In genomic region chr12:53267309-53268008, GRCh38 we compare ENCODE assay signal across 8 cellular contexts. TPM values are rescaled to one million over a fixed set of nuclear protein-coding genes. Genes with fewer than 3 reads are reported as not detected.
A peak's percentile ranks its signal among the peaks of the same experiment; 100 is the strongest.
DNase-seq lines count a peak whose midpoint lies in the region; ATAC-seq and TF ChIP-seq lines count a peak whose summit lies in the region.

No MANE protein-coding gene starts in this region.

- intact Hi-C loops in naive thymus-derived CD4-positive, alpha-beta T cell (cut with micrococcal nuclease), result loop anchor here (1.0 to 2.0 kb wide), 10 partner anchors 15 to 189 kb away; partner anchors contain the start of genes AAAS (in 2 of the 2), CSAD (in 2 of the 2), PFDN5 (in 2 of the 2) and ZNF740 (in 2 of the 2)
- intact Hi-C loops in vagina (cut with DNase I), result no loop called here

- H3K36me3 ChIP-seq in naive thymus-derived CD4-positive, alpha-beta T cell (ENCODE audit: control insufficient read depth in 2 of 3, insufficient read depth in 3 of 3, low read length in 3 of 3), result no peaks in the 10 kb centered on the region
- no peaks in the 10 kb centered on the region for H3K36me3 ChIP-seq in vagina

- peak; percentile 51 for ATAC-seq in naive thymus-derived CD4-positive, alpha-beta T cell

- no peak for TF ChIP-seq CTCF in chondrocyte (IDR thresholded peaks at IDR 0.05)
- TF ChIP-seq CTCF in vagina (IDR thresholded peaks at IDR 0.05), result no peak
- TF ChIP-seq CTCF in GM10248 (IDR thresholded peaks at IDR 0.05; ENCODE audit: control extremely low read depth, extremely low read depth, low read depth, missing control alignments), result no peak

- H3K4me1 ChIP-seq in naive thymus-derived CD4-positive, alpha-beta T cell (ENCODE audit: control insufficient read depth in 2 of 2, insufficient read depth in 2 of 2, low read length in 2 of 2), result peaks cover 9 to 11% of the 10 kb centered on the region in 2 donors
- peaks cover 13% of the 10 kb centered on the region for H3K4me1 ChIP-seq in vagina

- no peak overlapping the region for H3K27ac Mint-ChIP-seq in chondrocyte (ENCODE audit: unreplicated experiment)
- peak overlapping the region; percentile 44 to 98 (median 88) for H3K27ac Mint-ChIP-seq in naive thymus-derived CD4-positive, alpha-beta T cell

- CTCF ChIA-PET in naive thymus-derived CD4-positive, alpha-beta T cell (lab: Charles Lee), result interaction anchor here (0.5 to 7.2 kb wide), 22 partner anchors 9 to 244 kb away, joined by 3 to 72 read pairs (median 4); partner anchors contain the start of gene ITGB7
- CTCF ChIA-PET in GM10248 (lab: Yijun Ruan, JAX), result interaction anchor here (0.7 to 7.7 kb wide), 20 partner anchors 9 to 201 kb away, joined by 3 to 92 read pairs (median 8); partner anchors contain the start of genes AAAS, MYG1 and PFDN5

- H3K27me3 Mint-ChIP-seq in chondrocyte (ENCODE audit: low read depth), result no peaks in the 10 kb centered on the region
- no peaks in the 10 kb centered on the region for H3K27me3 Mint-ChIP-seq in naive thymus-derived CD4-positive, alpha-beta T cell

- no peak for TF ChIP-seq POLR2A in vagina (IDR thresholded peaks at IDR 0.05)

- peaks cover 24% of the 10 kb centered on the region for H3K4me1 Mint-ChIP-seq in chondrocyte (ENCODE audit: low read depth)
- peaks cover 10 to 51% (median 20%) of the 10 kb centered on the region in 7 donors for H3K4me1 Mint-ChIP-seq in naive thymus-derived CD4-positive, alpha-beta T cell

- H3K36me3 Mint-ChIP-seq in chondrocyte (ENCODE audit: low read depth), result no peaks in the 10 kb centered on the region
- H3K36me3 Mint-ChIP-seq in naive thymus-derived CD4-positive, alpha-beta T cell, result peaks cover 0 to 19% (median 0%) of the 10 kb centered on the region in 5 donors

- H3K27ac ChIP-seq in naive thymus-derived CD4-positive, alpha-beta T cell (ENCODE audit: low read depth, low read length), result peak overlapping the region; percentile 83
- peak overlapping the region; percentile 72 for H3K27ac ChIP-seq in vagina

- DNase-seq in NCI-H146 (lab: John Stamatoyannopoulos, UW) (peak; percentile 37), NCI-H146 treated with DMSO at 0.1 percent for 48 hours (lab: John Stamatoyannopoulos, UW; ENCODE audit: unreplicated experiment) (no peak), RPMI7951 (ENCODE audit: low read depth) (peak; percentile 28), chondrocyte (ENCODE audit: low spot score) (no peak), vagina (ENCODE audit: extremely low spot score in 2 of 2) (no peak), GM10248 (ENCODE audit: extremely low spot score) (no peak), SW 1271 (lab: John Stamatoyannopoulos, UW) (no peak)
- DNase-seq in naive thymus-derived CD4-positive, alpha-beta T cell, result peak in 1 of 9 donors; percentile 37

- H3K27me3 ChIP-seq in naive thymus-derived CD4-positive, alpha-beta T cell (ENCODE audit: control insufficient read depth in 2 of 2, insufficient read depth in 2 of 2, low read length in 2 of 2), result no peaks in the 10 kb centered on the region
- H3K27me3 ChIP-seq in vagina, result no peaks in the 10 kb centered on the region

- POLR2A ChIA-PET in naive thymus-derived CD4-positive, alpha-beta T cell (lab: Charles Lee), result interaction anchor here (0.6 to 3.7 kb wide), 14 partner anchors 12 to 261 kb away, joined by 3 to 32 read pairs (median 4); partner anchors contain the start of genes AAAS, CSAD, EIF4B and MYG1
- POLR2A ChIA-PET in GM10248 (lab: Yijun Ruan, JAX), result interaction anchor here (0.7 to 1.3 kb wide), 4 partner anchors 13 to 56 kb away, joined by 3 to 6 read pairs (median 3); partner anchors contain the start of gene MYG1

- H3K4me3 ChIP-seq in naive thymus-derived CD4-positive, alpha-beta T cell (ENCODE audit: low read length), result peak overlapping the region; percentile 80
- peak overlapping the region; percentile 47 to 70 for H3K4me3 ChIP-seq in vagina

- no peaks in the 10 kb centered on the region for H3K9me3 ChIP-seq in naive thymus-derived CD4-positive, alpha-beta T cell (ENCODE audit: control insufficient read depth in 2 of 3, low read length in 3 of 3)
- H3K9me3 ChIP-seq in vagina, result no peaks in the 10 kb centered on the region

- no peaks in the 10 kb centered on the region for H3K9me3 Mint-ChIP-seq in chondrocyte (ENCODE audit: low read depth)
- no peaks in the 10 kb centered on the region for H3K9me3 Mint-ChIP-seq in naive thymus-derived CD4-positive, alpha-beta T cell

- peak overlapping the region; percentile 98 for H3K4me3 Mint-ChIP-seq in chondrocyte (ENCODE audit: unreplicated experiment)
- peak overlapping the region; percentile 95 to 99 (median 96) for H3K4me3 Mint-ChIP-seq in naive thymus-derived CD4-positive, alpha-beta T cell

RNA-seq across cellular contexts. Expression of gene ESPL1, which starts 0.6 kb away (rescaled TPM):
- total RNA-seq in RPMI7951 (2014; rRNA removed; shearing (Covaris generic)), result 11.3 and 12.6 TPM in 2 replicates
- total RNA-seq in chondrocyte, result 4.0 to 5.5 TPM (median 4.8 TPM) in 3 replicates
- 10 to 100 TPM in 1 of 5 experiments, 1 to 10 TPM in 2, under 1 TPM in 2; 0.08 to 65.4 (median 1.1) TPM for total RNA-seq in naive thymus-derived CD4-positive, alpha-beta T cell
- not detected for polyA plus RNA-seq in naive thymus-derived CD4-positive, alpha-beta T cell
- 17.7 TPM for total RNA-seq in vagina

RNA-seq across cellular contexts. Expression of gene PFDN5, which starts 27.9 kb away (rescaled TPM):
- 480 and 497 TPM in 2 replicates for total RNA-seq in RPMI7951 (2014; rRNA removed; shearing (Covaris generic))
- total RNA-seq in chondrocyte (266 to 309 TPM (median 274 TPM) in 3 replicates), vagina (673 TPM)
- 100 to 1,000 TPM; 323 to 785 (median 692) TPM for total RNA-seq in naive thymus-derived CD4-positive, alpha-beta T cell
- 1,000 to 10,000 TPM; 1,766 to 1,956 TPM for polyA plus RNA-seq in naive thymus-derived CD4-positive, alpha-beta T cell

RNA-seq across cellular contexts. Expression of gene MYG1, which starts 32.0 kb away (rescaled TPM):
- total RNA-seq in RPMI7951 (2014; rRNA removed; shearing (Covaris generic)), result 55.9 and 60.0 TPM in 2 replicates
- total RNA-seq in chondrocyte (44.1 to 47.0 TPM (median 47.0 TPM) in 3 replicates), vagina (41.5 TPM)
- total RNA-seq in naive thymus-derived CD4-positive, alpha-beta T cell, result 10 to 100 TPM; 38.9 to 55.9 (median 49.2) TPM
- polyA plus RNA-seq in naive thymus-derived CD4-positive, alpha-beta T cell, result 10 to 100 TPM; 69.6 to 75.1 TPM

RNA-seq across cellular contexts. Expression of gene RARG, which starts 35.5 kb away (rescaled TPM):
- 11.1 and 13.8 TPM in 2 replicates for total RNA-seq in RPMI7951 (2014; rRNA removed; shearing (Covaris generic))
- total RNA-seq in chondrocyte, result 19.4 to 30.0 TPM (median 21.7 TPM) in 3 replicates
- 10 to 100 TPM; 22.4 to 73.1 (median 57.4) TPM for total RNA-seq in naive thymus-derived CD4-positive, alpha-beta T cell
- 10 to 100 TPM in 1 of 2 donors, 1 to 10 TPM in 1; 6.4 to 17.2 TPM for polyA plus RNA-seq in naive thymus-derived CD4-positive, alpha-beta T cell
- total RNA-seq in vagina, result 79.1 TPM

RNA-seq across cellular contexts. Expression of gene AAAS, which starts 54.0 kb away (rescaled TPM):
- 43.9 and 56.0 TPM in 2 replicates for total RNA-seq in RPMI7951 (2014; rRNA removed; shearing (Covaris generic))
- 48.6 to 71.1 TPM (median 52.8 TPM) in 3 replicates for total RNA-seq in chondrocyte
- 10 to 100 TPM; 35.4 to 73.5 (median 69.0) TPM for total RNA-seq in naive thymus-derived CD4-positive, alpha-beta T cell
- 10 to 100 TPM; 45.9 to 58.2 TPM for polyA plus RNA-seq in naive thymus-derived CD4-positive, alpha-beta T cell
- total RNA-seq in vagina, result 30.9 TPM

Comparison
In these comparisons a context has a peak if more than half of its experiments do, and no peak if none do; other contexts are left out.
1. DNase-seq: peak in NCI-H146 (single experiment) and RPMI7951 (single experiment); none in NCI-H146 treated with DMSO at 0.1 percent for 48 hours (single experiment), chondrocyte (single experiment), vagina (0 of 2), GM10248 (single experiment) and SW 1271 (0 of 2).